8 cellular contexts compared by ENCODE assay signal in genomic region chr10:100338434-100339036, GRCh38. TPM values are rescaled to one million over a fixed set of nuclear protein-coding genes. Genes with fewer than 3 reads are reported as not detected.
A peak's percentile ranks its signal among the peaks of the same experiment; 100 is the strongest.
DNase-seq lines count a peak whose midpoint lies in the region; ATAC-seq and TF ChIP-seq lines count a peak whose summit lies in the region.

No MANE protein-coding gene starts in this region.

- WGBS in endodermal cell (ENCODE audit: insufficient coverage in 1 of 2, insufficient read length in 1 of 2), 2 experiments: 56 to 83% methylated on average over 2 to 4 of the region's 4 CpGs

- no peak overlapping the region for H3K27ac ChIP-seq in endodermal cell (ENCODE audit: low read depth, low read length)

- TF ChIP-seq CTCF in endodermal cell (conservative IDR thresholded peaks at IDR 0.05): peak; percentile 93

- no peak overlapping the region for H3K9ac ChIP-seq in endodermal cell (ENCODE audit: extremely low read depth, low read length, poor library complexity, severe bottlenecking)

- H3K9me3 ChIP-seq in endodermal cell (ENCODE audit: control insufficient read depth, low read length): no peaks in the 10 kb centered on the region

- H3K4me1 Mint-ChIP-seq in activated CD8-positive, alpha-beta memory T cell treated with anti-CD3 and anti-CD28 coated beads, Interleukin-2, amount 10 ng/mL, durations not matched to agents 7 days and 5 days: peaks cover 3% of the 10 kb centered on the region
- H3K4me1 Mint-ChIP-seq in endodermal cell (peaks cover 26% of the 10 kb centered on the region), naive B cell (peaks cover 24 to 32% (median 26%) of the 10 kb centered on the region in 3 donors)
- peaks cover 11% of the 10 kb centered on the region for H3K4me1 Mint-ChIP-seq in stimulated activated effector memory CD8-positive, alpha-beta T cell treated with anti-CD3 and anti-CD28 coated beads, Interleukin-12 subunit alpha, Interleukin-12 subunit beta, amount 100 ng/mL, for 72 hours

- peaks cover 16% of the 10 kb centered on the region for H3K27me3 Mint-ChIP-seq in activated CD8-positive, alpha-beta memory T cell treated with anti-CD3 and anti-CD28 coated beads, Interleukin-2, amount 10 ng/mL, durations not matched to agents 7 days and 5 days
- H3K27me3 Mint-ChIP-seq in endodermal cell (ENCODE audit: insufficient read depth): peaks cover 15% of the 10 kb centered on the region
- H3K27me3 Mint-ChIP-seq in naive B cell: peaks cover 0 to 13% (median 12%) of the 10 kb centered on the region in 3 donors

- H3K4me3 ChIP-seq in endodermal cell (ENCODE audit: low read length): no peak overlapping the region

- DNase-seq in DMS79 treated with DMSO at 0.1 percent for 48 hours (lab: John Stamatoyannopoulos, UW): peak; percentile 17
- DNase-seq in NOMO-1 treated with DMSO at 0.1 percent for 48 hours (lab: John Stamatoyannopoulos, UW; ENCODE audit: unreplicated experiment): peak; percentile 46
- DNase-seq in activated CD8-positive, alpha-beta memory T cell treated with anti-CD3 and anti-CD28 coated beads, Interleukin-2, amount 10 ng/mL, durations not matched to agents 7 days and 5 days: peak; percentile 86
- DNase-seq in endodermal cell: peak; percentile 93
- peak; percentile 74 for DNase-seq in naive B cell
- DNase-seq in stimulated activated effector memory CD8-positive, alpha-beta T cell treated with anti-CD3 and anti-CD28 coated beads, Interleukin-12 subunit alpha, Interleukin-12 subunit beta, amount 100 ng/mL, for 72 hours (ENCODE audit: low spot score in 2 of 2): peak; percentile 72 to 89
- DNase-seq in COLO829 (ENCODE audit: low spot score): no peak

- ATAC-seq in HG03045 (IDR thresholded peaks at IDR 0.05; ENCODE audit: unreplicated experiment) (peak; percentile 56), naive B cell (ENCODE audit: low read depth in 2 of 2) (peak; percentile 78 to 80)
- ATAC-seq in activated CD8-positive, alpha-beta memory T cell treated with anti-CD3 and anti-CD28 coated beads, Interleukin-2, amount 10 ng/mL, durations not matched to agents 7 days and 5 days: peak; percentile 88
- peak; percentile 83 for ATAC-seq in stimulated activated effector memory CD8-positive, alpha-beta T cell treated with anti-CD3 and anti-CD28 coated beads, Interleukin-12 subunit alpha, Interleukin-12 subunit beta, amount 100 ng/mL, for 72 hours

- H3K9me3 Mint-ChIP-seq in activated CD8-positive, alpha-beta memory T cell treated with anti-CD3 and anti-CD28 coated beads, Interleukin-2, amount 10 ng/mL, durations not matched to agents 7 days and 5 days (ENCODE audit: low read depth): no peaks in the 10 kb centered on the region
- no peaks in the 10 kb centered on the region for H3K9me3 Mint-ChIP-seq in endodermal cell
- no peaks in the 10 kb centered on the region for H3K9me3 Mint-ChIP-seq in naive B cell
- no peaks in the 10 kb centered on the region for H3K9me3 Mint-ChIP-seq in stimulated activated effector memory CD8-positive, alpha-beta T cell treated with anti-CD3 and anti-CD28 coated beads, Interleukin-12 subunit alpha, Interleukin-12 subunit beta, amount 100 ng/mL, for 72 hours

- peaks cover 14% of the 10 kb centered on the region for H3K27me3 ChIP-seq in endodermal cell (ENCODE audit: control insufficient read depth, insufficient read depth, low read length, poor library complexity, severe bottlenecking)

- H3K36me3 Mint-ChIP-seq in activated CD8-positive, alpha-beta memory T cell treated with anti-CD3 and anti-CD28 coated beads, Interleukin-2, amount 10 ng/mL, durations not matched to agents 7 days and 5 days: no peaks in the 10 kb centered on the region
- no peaks in the 10 kb centered on the region for H3K36me3 Mint-ChIP-seq in endodermal cell (ENCODE audit: low read depth)
- H3K36me3 Mint-ChIP-seq in naive B cell: no peaks in the 10 kb centered on the region
- no peaks in the 10 kb centered on the region for H3K36me3 Mint-ChIP-seq in stimulated activated effector memory CD8-positive, alpha-beta T cell treated with anti-CD3 and anti-CD28 coated beads, Interleukin-12 subunit alpha, Interleukin-12 subunit beta, amount 100 ng/mL, for 72 hours

- CTCF ChIA-PET in activated CD8-positive, alpha-beta memory T cell treated with anti-CD3 and anti-CD28 coated beads, Interleukin-2, amount 10 ng/mL, durations not matched to agents 7 days and 5 days (lab: Charles Lee): interaction anchor here (0.9 to 17.0 kb wide), 17 partner anchors 10 to 561 kb away, joined by 3 to 236 read pairs (median 5); partner anchors contain the start of genes HIF1AN and SCD

- no peaks in the 10 kb centered on the region for H3K36me3 ChIP-seq in endodermal cell (ENCODE audit: control insufficient read depth, insufficient read depth, low read length)

- H3K27ac Mint-ChIP-seq in activated CD8-positive, alpha-beta memory T cell treated with anti-CD3 and anti-CD28 coated beads, Interleukin-2, amount 10 ng/mL, durations not matched to agents 7 days and 5 days: no peak overlapping the region
- H3K27ac Mint-ChIP-seq in endodermal cell (no peak overlapping the region), naive B cell (peak overlapping the region; percentile 69 to 92 (median 78))
- H3K27ac Mint-ChIP-seq in stimulated activated effector memory CD8-positive, alpha-beta T cell treated with anti-CD3 and anti-CD28 coated beads, Interleukin-12 subunit alpha, Interleukin-12 subunit beta, amount 100 ng/mL, for 72 hours: peak overlapping the region; percentile 72

- H3K4me3 Mint-ChIP-seq in activated CD8-positive, alpha-beta memory T cell treated with anti-CD3 and anti-CD28 coated beads, Interleukin-2, amount 10 ng/mL, durations not matched to agents 7 days and 5 days: no peak overlapping the region
- H3K4me3 Mint-ChIP-seq in endodermal cell: no peak overlapping the region
- H3K4me3 Mint-ChIP-seq in naive B cell: peak overlapping the region; percentile 2 to 89 (median 79)
- H3K4me3 Mint-ChIP-seq in stimulated activated effector memory CD8-positive, alpha-beta T cell treated with anti-CD3 and anti-CD28 coated beads, Interleukin-12 subunit alpha, Interleukin-12 subunit beta, amount 100 ng/mL, for 72 hours: no peak overlapping the region

- H3K4me1 ChIP-seq in endodermal cell (ENCODE audit: control insufficient read depth, insufficient read depth, low read length): peaks cover 5% of the 10 kb centered on the region

RNA-seq across cellular contexts. Expression of gene SCD, which starts 8.5 kb away (rescaled TPM):
- total RNA-seq in activated CD8-positive, alpha-beta memory T cell treated with anti-CD3 and anti-CD28 coated beads, Interleukin-2, amount 10 ng/mL, durations not matched to agents 7 days and 5 days: 100 to 1,000 TPM; 121 to 134 TPM
- total RNA-seq in endodermal cell: 100 to 1,000 TPM; 369 to 442 TPM
- 672 TPM for polyA plus RNA-seq in endodermal cell (2013, experiment 1 of 2)
- 688 TPM for polyA plus RNA-seq in endodermal cell (2013, experiment 2 of 2)
- 1 to 10 TPM; 1.7 to 8.3 (median 4.2) TPM for polyA plus RNA-seq in naive B cell (ENCODE audit: low read depth in 6 of 6)

RNA-seq across cellular contexts. Expression of gene PKD2L1, which starts 8.5 kb away (rescaled TPM):
- not detected for total RNA-seq in activated CD8-positive, alpha-beta memory T cell treated with anti-CD3 and anti-CD28 coated beads, Interleukin-2, amount 10 ng/mL, durations not matched to agents 7 days and 5 days
- total RNA-seq in endodermal cell: not detected
- 0.11 TPM for polyA plus RNA-seq in endodermal cell (2013, experiment 1 of 2)
- polyA plus RNA-seq in endodermal cell (2013, experiment 2 of 2): 0.58 TPM
- 1 to 10 TPM in 1 of 6 donors, under 1 TPM in 2, not detected in 3; 0.25 to 1.1 (median 0.93) TPM for polyA plus RNA-seq in naive B cell (ENCODE audit: low read depth in 6 of 6)

RNA-seq across cellular contexts. Expression of gene BLOC1S2, which starts 52.1 kb away (rescaled TPM):
- 10 to 100 TPM; 43.1 to 58.6 TPM for total RNA-seq in activated CD8-positive, alpha-beta memory T cell treated with anti-CD3 and anti-CD28 coated beads, Interleukin-2, amount 10 ng/mL, durations not matched to agents 7 days and 5 days
- 10 to 100 TPM; 25.5 to 26.0 TPM for total RNA-seq in endodermal cell
- polyA plus RNA-seq in endodermal cell (2013, experiment 1 of 2): 59.0 TPM
- 62.6 TPM for polyA plus RNA-seq in endodermal cell (2013, experiment 2 of 2)
- polyA plus RNA-seq in naive B cell (ENCODE audit: low read depth in 6 of 6): 100 to 1,000 TPM; 254 to 374 (median 297) TPM

Comparison
In these comparisons a context has a peak if more than half of its experiments do, and no peak if none do; other contexts are left out.
1. H3K27ac Mint-ChIP-seq: peak in naive B cell (6 of 6) and stimulated activated effector memory CD8-positive, alpha-beta T cell treated with anti-CD3 and anti-CD28 coated beads, Interleukin-12 subunit alpha, Interleukin-12 subunit beta, amount 100 ng/mL, for 72 hours (single experiment); none in activated CD8-positive, alpha-beta memory T cell treated with anti-CD3 and anti-CD28 coated beads, Interleukin-2, amount 10 ng/mL, durations not matched to agents 7 days and 5 days (single experiment) and endodermal cell (single experiment).
2. H3K4me3 Mint-ChIP-seq: peak in naive B cell (8 of 8); none in activated CD8-positive, alpha-beta memory T cell treated with anti-CD3 and anti-CD28 coated beads, Interleukin-2, amount 10 ng/mL, durations not matched to agents 7 days and 5 days (single experiment), endodermal cell (single experiment) and stimulated activated effector memory CD8-positive, alpha-beta T cell treated with anti-CD3 and anti-CD28 coated beads, Interleukin-12 subunit alpha, Interleukin-12 subunit beta, amount 100 ng/mL, for 72 hours (single experiment).
3. Peak in every context shown above with its lines, with median percentiles within 50 percentile points of each other: ATAC-seq.